Comparison of ENCODE assay signal across 1 cellular context in genomic region chr19:13633109-13633508, GRCh38.
TF ChIP-seq lines count a peak whose summit lies in the region.

No MANE protein-coding gene starts in this region.

TF ChIP-seq in HEK293, 187 proteins besides CTCF, POLR2A, EP300 and RAD21 (continued from another document and continues in another):
- TF ChIP-seq YY1 (tag by site-specific recombination; IDR thresholded peaks at IDR 0.05) (0 out of 2 replicates have a peak, but pooled peaks have one; percentile 27), ZNF23 (tag by site-specific recombination; IDR thresholded peaks at IDR 0.05; ENCODE audit: borderline replicate concordance) (no peak), ZNF26 (tag by site-specific recombination; IDR thresholded peaks at IDR 0.05) (no peak), ZEB2 (tag by site-specific recombination; IDR thresholded peaks at IDR 0.05) (peak; percentile 81), ZBTB6 (tag by site-specific recombination; IDR thresholded peaks at IDR 0.05) (0 out of 2 replicates have a peak, but pooled peaks have one; percentile 16), ZNF324 (tag by site-specific recombination; IDR thresholded peaks at IDR 0.05) (no peak), ZNF239 (tag by site-specific recombination; IDR thresholded peaks at IDR 0.05) (no peak), REST (tag by site-specific recombination; IDR thresholded peaks at IDR 0.05) (no peak), ZNF362 (tag by site-specific recombination; IDR thresholded peaks at IDR 0.05) (no peak), REPIN1 (tag by site-specific recombination; IDR thresholded peaks at IDR 0.05; ENCODE audit: low read depth) (no peak), BCL6B (tag by site-specific recombination; IDR thresholded peaks at IDR 0.05) (no peak), ZNF366 (tag by site-specific recombination; conservative IDR thresholded peaks at IDR 0.05) (no peak), ZNF670 (tag by site-specific recombination; IDR thresholded peaks at IDR 0.05; ENCODE audit: low read depth) (no peak), ZBTB44 (tag by site-specific recombination; IDR thresholded peaks at IDR 0.05) (peak; percentile 89), ZNF133 (tag by site-specific recombination; IDR thresholded peaks at IDR 0.05) (no peak), FEZF1 (tag by site-specific recombination; IDR thresholded peaks at IDR 0.05) (0 out of 2 replicates have a peak, but pooled peaks have one; percentile 45), HOXA7 (CRISPR knock-in tag; IDR thresholded peaks at IDR 0.05; ENCODE audit: borderline replicate concordance) (no peak), ZNF624 (tag by site-specific recombination; IDR thresholded peaks at IDR 0.05) (no peak), ZNF473 (tag by site-specific recombination; IDR thresholded peaks at IDR 0.05) (no peak), ZNF354C (tag by site-specific recombination; IDR thresholded peaks at IDR 0.05; ENCODE audit: borderline replicate concordance, low read depth) (no peak), ZNF488 (tag by site-specific recombination; IDR thresholded peaks at IDR 0.05) (no peak), ZNF585B (tag by site-specific recombination; IDR thresholded peaks at IDR 0.05) (no peak), ZNF785 (tag by site-specific recombination; IDR thresholded peaks at IDR 0.05) (no peak), ZNF433 (tag by site-specific recombination; IDR thresholded peaks at IDR 0.05; ENCODE audit: low read depth) (no peak), BCL11A (tag by site-specific recombination; IDR thresholded peaks at IDR 0.05; ENCODE audit: low read depth) (peak; percentile 71; the same call in 1 of the 2 replicates), ZNF561 (tag by site-specific recombination; IDR thresholded peaks at IDR 0.05; ENCODE audit: borderline replicate concordance) (peak; percentile 97), ZNF248 (tag by site-specific recombination; IDR thresholded peaks at IDR 0.05) (no peak), ZBTB26 (tag by site-specific recombination; optimal IDR thresholded peaks at IDR 0.05) (no peak), ZNF18 (tag by site-specific recombination; IDR thresholded peaks at IDR 0.05) (no peak; the same call in 1 of the 2 replicates), ZNF626 (tag by site-specific recombination; IDR thresholded peaks at IDR 0.05) (no peak), ZNF560 (tag by site-specific recombination; IDR thresholded peaks at IDR 0.05; ENCODE audit: borderline replicate concordance) (no peak), ZSCAN30 (tag by site-specific recombination; IDR thresholded peaks at IDR 0.05) (peak; percentile 94), ZNF398 (tag by site-specific recombination; IDR thresholded peaks at IDR 0.05) (no peak), ZNF416 (tag by site-specific recombination; IDR thresholded peaks at IDR 0.05) (no peak), ZSCAN18 (tag by site-specific recombination; IDR thresholded peaks at IDR 0.05) (no peak), ZNF596 (tag by site-specific recombination; IDR thresholded peaks at IDR 0.05) (peak; percentile 97), ZNF544 (tag by site-specific recombination; IDR thresholded peaks at IDR 0.05) (no peak), ZNF121 (tag by site-specific recombination; IDR thresholded peaks at IDR 0.05) (no peak), ZNF37A (tag by site-specific recombination; IDR thresholded peaks at IDR 0.05) (no peak), MEIS1 (CRISPR knock-in tag; IDR thresholded peaks at IDR 0.05; ENCODE audit: borderline replicate concordance) (no peak), ZFHX2 (tag by site-specific recombination; conservative IDR thresholded peaks at IDR 0.05) (peak; percentile 29), ZNF335 (tag by site-specific recombination; conservative IDR thresholded peaks at IDR 0.05) (peak; percentile 35), PRDM1 (tag by site-specific recombination; IDR thresholded peaks at IDR 0.05) (no peak)
